In the genomic region with DNA sequence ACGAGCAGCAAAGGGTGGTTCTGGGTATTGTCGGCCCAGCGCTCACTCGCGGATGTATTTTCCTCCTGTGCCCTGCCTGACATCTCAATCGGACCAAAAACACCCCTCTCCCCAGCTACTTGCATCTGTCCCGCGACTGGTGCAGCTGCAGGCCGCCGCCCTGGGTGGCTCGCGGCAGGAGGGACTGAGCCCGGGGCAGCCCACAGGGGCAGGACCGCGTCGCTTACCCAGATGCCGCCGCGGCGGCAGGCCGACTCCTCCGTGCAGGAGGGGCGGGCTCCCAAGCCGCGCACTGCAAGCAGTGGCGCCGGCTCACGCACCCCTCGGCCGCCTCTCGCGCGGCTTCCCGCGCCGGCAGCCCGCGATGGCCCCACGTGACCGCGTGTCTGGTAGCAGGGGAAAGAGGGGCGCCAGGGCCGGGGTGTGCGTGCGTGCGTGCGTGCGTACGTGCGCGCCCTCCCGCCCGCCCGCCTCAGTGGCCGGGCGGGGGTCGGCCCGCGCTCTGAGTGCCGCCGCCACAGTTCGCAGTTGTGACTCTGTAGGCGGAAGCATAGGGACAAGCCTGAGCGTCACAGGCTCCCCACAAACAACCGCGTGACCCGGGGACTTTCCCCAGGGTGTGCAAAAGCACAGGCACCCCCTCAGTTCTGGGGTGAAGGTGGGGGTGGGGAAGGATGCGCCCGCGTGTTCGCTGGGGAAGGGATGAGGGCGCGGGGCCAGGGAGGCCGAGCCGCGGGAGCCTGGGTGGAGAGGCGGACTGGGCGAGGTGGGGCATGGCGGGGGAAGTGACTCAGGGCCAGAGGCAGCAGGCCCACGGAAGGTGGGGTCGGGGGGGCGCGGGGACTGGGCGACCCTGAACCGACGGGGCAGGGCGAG, we compare ENCODE assay signal across 8 cellular contexts. TPM values are rescaled to one million over a fixed set of nuclear protein-coding genes. Genes with fewer than 3 reads are reported as not detected.
DNase-seq lines count a peak whose midpoint lies in the region; ATAC-seq and TF ChIP-seq lines count a peak whose summit lies in the region.

A gene with protein sequence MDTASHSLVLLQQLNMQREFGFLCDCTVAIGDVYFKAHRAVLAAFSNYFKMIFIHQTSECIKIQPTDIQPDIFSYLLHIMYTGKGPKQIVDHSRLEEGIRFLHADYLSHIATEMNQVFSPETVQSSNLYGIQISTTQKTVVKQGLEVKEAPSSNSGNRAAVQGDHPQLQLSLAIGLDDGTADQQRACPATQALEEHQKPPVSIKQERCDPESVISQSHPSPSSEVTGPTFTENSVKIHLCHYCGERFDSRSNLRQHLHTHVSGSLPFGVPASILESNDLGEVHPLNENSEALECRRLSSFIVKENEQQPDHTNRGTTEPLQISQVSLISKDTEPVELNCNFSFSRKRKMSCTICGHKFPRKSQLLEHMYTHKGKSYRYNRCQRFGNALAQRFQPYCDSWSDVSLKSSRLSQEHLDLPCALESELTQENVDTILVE (minus strand): TSS at position 405 of the 876 bp plus-strand sequence. CDS start 13,305 bp downstream, outside the sequence.

- H3K36me3 ChIP-seq in muscle layer of duodenum (ENCODE audit: control insufficient read depth in 1 of 2, insufficient read depth in 2 of 2, low read length in 2 of 2) = peaks cover 0 to 8% of the 10 kb centered on the region in 2 donors

- DNase-seq in DMS153 treated with DMSO at 0.1 percent for 48 hours (lab: John Stamatoyannopoulos, UW; ENCODE audit: unreplicated experiment) = peak; percentile 58
- peak; percentile 94 for DNase-seq in activated T-cell treated with anti-CD3 and anti-CD28 coated beads, Interleukin-2, amount 50 U/mL, for 24 hours
- peak; percentile 90 for DNase-seq in stimulated activated CD8-positive, alpha-beta memory T cell treated with anti-CD3 and anti-CD28 coated beads, Interleukin-7, amount 100 ng/mL, for 24 hours (ENCODE audit: low read depth)

- H3K27me3 ChIP-seq in muscle layer of duodenum (ENCODE audit: low read depth, low read length) = no peaks in the 10 kb centered on the region

- H3K36me3 Mint-ChIP-seq in activated T-cell treated with anti-CD3 and anti-CD28 coated beads, Interleukin-2, amount 50 U/mL, for 24 hours (ENCODE audit: low read depth) = peaks cover 61% of the 10 kb centered on the region

- peak within 1 kb of the TSS; percentile 98 for H3K4me3 Mint-ChIP-seq in activated T-cell treated with anti-CD3 and anti-CD28 coated beads, Interleukin-2, amount 50 U/mL, for 24 hours

- no peaks in the 10 kb centered on the region for H3K9me3 Mint-ChIP-seq in activated T-cell treated with anti-CD3 and anti-CD28 coated beads, Interleukin-2, amount 50 U/mL, for 24 hours

- peak within 1 kb of the TSS; percentile 90 to 97 for H3K4me3 ChIP-seq in muscle layer of duodenum (ENCODE audit: low read depth in 1 of 2, low read length in 2 of 2)

- peak within 1 kb of the TSS; percentile 93 for H3K27ac ChIP-seq in muscle layer of duodenum (ENCODE audit: low read length)

- peaks cover 28 to 34% of the 10 kb centered on the region in 2 donors for H3K4me1 ChIP-seq in muscle layer of duodenum (ENCODE audit: control insufficient read depth in 1 of 2, insufficient read depth in 2 of 2, low read length in 2 of 2)

- TF ChIP-seq RAD21 in Ishikawa (IDR thresholded peaks at IDR 0.05; ENCODE audit: low read depth) = no peak

- H3K27ac Mint-ChIP-seq in activated T-cell treated with anti-CD3 and anti-CD28 coated beads, Interleukin-2, amount 50 U/mL, for 24 hours = peak within 1 kb of the TSS; percentile 100

- H3K4me1 Mint-ChIP-seq in activated T-cell treated with anti-CD3 and anti-CD28 coated beads, Interleukin-2, amount 50 U/mL, for 24 hours (ENCODE audit: low read depth) = peaks cover 68% of the 10 kb centered on the region

- no peaks in the 10 kb centered on the region for H3K27me3 Mint-ChIP-seq in activated T-cell treated with anti-CD3 and anti-CD28 coated beads, Interleukin-2, amount 50 U/mL, for 24 hours

- TF ChIP-seq EP300 in Ishikawa (IDR thresholded peaks at IDR 0.05; ENCODE audit: borderline replicate concordance) = no peak

- peak; percentile 55 for ATAC-seq in GM21619 (IDR thresholded peaks at IDR 0.05; ENCODE audit: unreplicated experiment)
- peak; percentile 87 for ATAC-seq in esophagus mucosa

- H3K9me3 ChIP-seq in muscle layer of duodenum (ENCODE audit: control insufficient read depth in 1 of 2, low read length in 2 of 2) = no peaks in the 10 kb centered on the region

TF ChIP-seq in Ishikawa, 13 proteins besides CTCF, POLR2A, EP300 and RAD21 (continues in another document):
- TF ChIP-seq EGR1 (IDR thresholded peaks at IDR 0.05) = peak; percentile 34; the same call in 1 of the 2 replicates
- no peak for TF ChIP-seq FOXM1 (IDR thresholded peaks at IDR 0.05; ENCODE audit: borderline replicate concordance, low read depth)
- TF ChIP-seq YY1 (IDR thresholded peaks at IDR 0.05; ENCODE audit: low read depth) = 0 out of 2 replicates have a peak, but pooled peaks have one; percentile 20
- TF ChIP-seq, protein P1, sequence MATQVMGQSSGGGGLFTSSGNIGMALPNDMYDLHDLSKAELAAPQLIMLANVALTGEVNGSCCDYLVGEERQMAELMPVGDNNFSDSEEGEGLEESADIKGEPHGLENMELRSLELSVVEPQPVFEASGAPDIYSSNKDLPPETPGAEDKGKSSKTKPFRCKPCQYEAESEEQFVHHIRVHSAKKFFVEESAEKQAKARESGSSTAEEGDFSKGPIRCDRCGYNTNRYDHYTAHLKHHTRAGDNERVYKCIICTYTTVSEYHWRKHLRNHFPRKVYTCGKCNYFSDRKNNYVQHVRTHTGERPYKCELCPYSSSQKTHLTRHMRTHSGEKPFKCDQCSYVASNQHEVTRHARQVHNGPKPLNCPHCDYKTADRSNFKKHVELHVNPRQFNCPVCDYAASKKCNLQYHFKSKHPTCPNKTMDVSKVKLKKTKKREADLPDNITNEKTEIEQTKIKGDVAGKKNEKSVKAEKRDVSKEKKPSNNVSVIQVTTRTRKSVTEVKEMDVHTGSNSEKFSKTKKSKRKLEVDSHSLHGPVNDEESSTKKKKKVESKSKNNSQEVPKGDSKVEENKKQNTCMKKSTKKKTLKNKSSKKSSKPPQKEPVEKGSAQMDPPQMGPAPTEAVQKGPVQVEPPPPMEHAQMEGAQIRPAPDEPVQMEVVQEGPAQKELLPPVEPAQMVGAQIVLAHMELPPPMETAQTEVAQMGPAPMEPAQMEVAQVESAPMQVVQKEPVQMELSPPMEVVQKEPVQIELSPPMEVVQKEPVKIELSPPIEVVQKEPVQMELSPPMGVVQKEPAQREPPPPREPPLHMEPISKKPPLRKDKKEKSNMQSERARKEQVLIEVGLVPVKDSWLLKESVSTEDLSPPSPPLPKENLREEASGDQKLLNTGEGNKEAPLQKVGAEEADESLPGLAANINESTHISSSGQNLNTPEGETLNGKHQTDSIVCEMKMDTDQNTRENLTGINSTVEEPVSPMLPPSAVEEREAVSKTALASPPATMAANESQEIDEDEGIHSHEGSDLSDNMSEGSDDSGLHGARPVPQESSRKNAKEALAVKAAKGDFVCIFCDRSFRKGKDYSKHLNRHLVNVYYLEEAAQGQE (IDR thresholded peaks at IDR 0.05; ENCODE audit: low read depth) = 0 out of 2 replicates have a peak, but pooled peaks have one; percentile 17
- peak; percentile 99; the same call in 1 of the 2 replicates for TF ChIP-seq ZBTB7A (IDR thresholded peaks at IDR 0.05; ENCODE audit: low read depth)
- TF ChIP-seq TCF12 (IDR thresholded peaks at IDR 0.05; ENCODE audit: low read depth) = no peak; the same call in 1 of the 2 replicates
- peak; percentile 37; the same call in 1 of the 2 replicates for TF ChIP-seq NFIC (IDR thresholded peaks at IDR 0.05)

TF ChIP-seq in PFSK-1, 5 proteins besides CTCF, POLR2A, EP300 and RAD21:
- peak; percentile 13 for TF ChIP-seq FOXP2 (optimal IDR thresholded peaks at IDR 0.05; ENCODE audit: borderline replicate concordance, extremely low read depth, extremely low read length, insufficient read depth)
- TF ChIP-seq, protein P1 (IDR thresholded peaks at IDR 0.05; ENCODE audit: insufficient read depth in 1 of 2, low read depth in 2 of 2, low read length in 2 of 2) = no peak
- no peak for TF ChIP-seq TAF1 (IDR thresholded peaks at IDR 0.05; ENCODE audit: borderline replicate concordance, insufficient read depth, low read length)
- no peak for TF ChIP-seq SIN3A (IDR thresholded peaks at IDR 0.05; ENCODE audit: borderline replicate concordance, insufficient read depth, low read length)
- TF ChIP-seq POLR2AphosphoS5 (IDR thresholded peaks at IDR 0.05; ENCODE audit: low read depth, low read length) = peak; percentile 17

RNA-seq across cellular contexts. Expression of the gene that starts here (rescaled TPM):
- 3.0 TPM for polyA plus RNA-seq in PFSK-1 (2012; ENCODE audit: insufficient read length, low read depth)
- total RNA-seq in esophagus mucosa = 5.9 TPM

Comparison
In these comparisons a context has a peak if more than half of its experiments do, and no peak if none do; other contexts are left out.
1. Peak in every context shown above with its lines: DNase-seq, ATAC-seq, H3K4me3 ChIP-seq and H3K27ac ChIP-seq.